14 cellular contexts compared by ENCODE assay signal in genomic region chr1:118963456-118964430, GRCh38. TPM values are rescaled to one million over a fixed set of nuclear protein-coding genes. Genes with fewer than 3 reads are reported as not detected.
DNase-seq lines count a peak whose midpoint lies in the region; ATAC-seq and TF ChIP-seq lines count a peak whose summit lies in the region.
"Had no signal": no experiment of that assay in that cellular context is flagged by ENCODE, and none has a peak within 500 bp of the region (broad histone marks: within the 10 kb centered on the region; RNA-seq: fewer than 3 reads in every experiment).

No MANE protein-coding gene starts in this region.

- TF ChIP-seq POLR2A in body of pancreas (IDR thresholded peaks at IDR 0.05), result no peak

- DNase-seq in HS-5 (ENCODE audit: low read depth) (peak; percentile 79), body of pancreas (no peak), kidney tubule cell (ENCODE audit: low spot score) (peak; percentile 86), NCI-H2029 (lab: John Stamatoyannopoulos, UW) (no peak), T-helper 2 cell (no peak), putamen (ENCODE audit: low spot score) (no peak)
- DNase-seq in stimulated activated CD4-positive, alpha-beta T cell treated with anti-CD3 and anti-CD28 coated beads, Interleukin-4, amount 100 ng/mL, for 1 hour, result no peak
- DNase-seq: activated CD4-positive, CD25-positive, alpha-beta regulatory T cell; activated naive CD4-positive, alpha-beta T cell treated with Interleukin-2 at 50 U/mL for 16 hours; C1 segment of cervical spinal cord; endodermal cell; stimulated activated naive CD4-positive, alpha-beta T cell treated with Interleukin-2 at 50 U/mL for 16 hours had no signal

- peak; percentile 21 for ATAC-seq in body of pancreas
- ATAC-seq: GM12878 had no signal

- no peak for TF ChIP-seq CTCF in body of pancreas (IDR thresholded peaks at IDR 0.05)

- H3K36me3 ChIP-seq in ACC112 (ENCODE audit: insufficient read depth, low read length) (no peaks in the 10 kb centered on the region), body of pancreas (replicated peaks in 1 of 2; ENCODE audit: insufficient read depth in 1 of 2, low read depth in 2 of 2) (no peaks in the 10 kb centered on the region)

- intact Hi-C loops in body of pancreas (cut with DNase I), result no loop called here

- H3K79me2 ChIP-seq in ACC112 (ENCODE audit: control insufficient read depth, insufficient read depth, low read length, unreplicated experiment), result peaks cover 49% of the 10 kb centered on the region

- H3K4me3 ChIP-seq in ACC112 (ENCODE audit: low read depth, low read length), result peak overlapping the region; percentile 28; the same call in 1 of the 2 replicates
- no peak overlapping the region for H3K4me3 ChIP-seq in body of pancreas
- H3K4me3 ChIP-seq: GM12878 had no signal

- no peaks in the 10 kb centered on the region for H3K9me3 ChIP-seq in body of pancreas

- no peak overlapping the region for H2AFZ ChIP-seq in ACC112 (ENCODE audit: low read length, unreplicated experiment)

- H3K27me3 ChIP-seq in ACC112 (ENCODE audit: insufficient read depth, low read length), result no peaks in the 10 kb centered on the region
- no peaks in the 10 kb centered on the region for H3K27me3 ChIP-seq in body of pancreas

- H3K27ac ChIP-seq in ACC112 (ENCODE audit: low read depth, low read length) (peak overlapping the region; percentile 79), body of pancreas (no peak overlapping the region)

- peaks cover 42% of the 10 kb centered on the region for H3K4me1 ChIP-seq in ACC112 (ENCODE audit: control insufficient read depth, insufficient read depth, low read length, unreplicated experiment)
- no peaks in the 10 kb centered on the region for H3K4me1 ChIP-seq in body of pancreas

- WGBS in body of pancreas, 2 donors, result 81 to 93% methylated on average over 3 of the region's 3 CpGs

RNA-seq across cellular contexts. Expression of gene TBX15, which starts 24.4 kb away (rescaled TPM):
- not detected for total RNA-seq in body of pancreas

Comparison
In these comparisons a context has a peak if more than half of its experiments do, and no peak if none do; other contexts are left out.
1. DNase-seq: peak in HS-5 (single experiment) and kidney tubule cell (single experiment); none in body of pancreas (0 of 4), NCI-H2029 (single experiment), stimulated activated CD4-positive, alpha-beta T cell treated with anti-CD3 and anti-CD28 coated beads, Interleukin-4, amount 100 ng/mL, for 1 hour (single experiment), T-helper 2 cell (0 of 5) and putamen (single experiment).